In genomic region chr6:166664135-166664534, GRCh38 we compare ENCODE assay signal across 22 cellular contexts. TPM values are rescaled to one million over a fixed set of nuclear protein-coding genes. Genes with fewer than 3 reads are reported as not detected.
A peak's percentile ranks its signal among the peaks of the same experiment; 100 is the strongest.
DNase-seq lines count a peak whose midpoint lies in the region; ATAC-seq lines count a peak whose summit lies in the region.
"Had no signal": no experiment of that assay in that cellular context is flagged by ENCODE, and none has a peak within 500 bp of the region (broad histone marks: within the 10 kb centered on the region; RNA-seq: fewer than 3 reads in every experiment).

No MANE protein-coding gene starts in this region.

- no peak for ATAC-seq in HG03354 (IDR thresholded peaks at IDR 0.05; ENCODE audit: poor library complexity, severe bottlenecking, unreplicated experiment)
- ATAC-seq: activated CD8-positive, alpha-beta memory T cell treated with anti-CD3 and anti-CD28 coated beads, Interleukin-2, amount 10 ng/mL, durations not matched to agents 7 days and 5 days; body of pancreas; CD8-positive, alpha-beta T cell; sciatic nerve; stimulated activated memory B cell treated with anti-CD40 and anti-IgM and Interleukin-4, amounts not matched to agents 10 μg/mL and 1 μg/mL and 100 μg/mL, for 72 hours had no signal

- DNase-seq in DMS153 (lab: John Stamatoyannopoulos, UW) (peak; percentile 15), DMS153 treated with DMSO at 0.1 percent for 48 hours (lab: John Stamatoyannopoulos, UW; ENCODE audit: unreplicated experiment) (no peak), HCEC 1CT (peak; percentile 12), fibroblast of peridontal ligament (ENCODE audit: extremely low read depth) (peak; percentile 3), pulmonary artery endothelial cell (ENCODE audit: low read depth, low spot score) (peak; percentile 46), GF-D8 (lab: John Stamatoyannopoulos, UW) (no peak)
- no peak for DNase-seq in activated effector memory CD4-positive, alpha-beta T cell treated with Interleukin-2 at 50 U/mL for 16 hours
- DNase-seq: activated CD4-positive, alpha-beta T cell treated with anti-CD3 and anti-CD28 coated beads, Interleukin-2, amount 10 ng/mL, durations not matched to agents 7 days and 5 days; activated CD8-positive, alpha-beta memory T cell treated with anti-CD3 and anti-CD28 coated beads, Interleukin-2, amount 10 ng/mL, durations not matched to agents 7 days and 5 days; activated naive CD4-positive, alpha-beta T cell; activated T-cell treated with anti-CD3 and anti-CD28 coated beads, Interleukin-2, amount 50 U/mL, for 48 hours; body of pancreas; CD8-positive, alpha-beta T cell; glutamatergic neuron; islet precursor cell; NCI-H1694 treated with DMSO at 0.1 percent for 48 hours; NCI-H2171 treated with DMSO at 0.1 percent for 48 hours; NCI-H526; stimulated activated CD4-positive, alpha-beta T cell treated with anti-CD3 and anti-CD28 coated beads, Interleukin-4, amount 100 ng/mL, for 4 hours had no signal

RNA-seq across cellular contexts. Expression of gene RPS6KA2, which starts 37.1 kb away (rescaled TPM):
- total RNA-seq in pulmonary artery endothelial cell: 120 and 124 TPM in 2 replicates

Comparison
In these comparisons a context has a peak if more than half of its experiments do, and no peak if none do; other contexts are left out.
1. DNase-seq: peak in DMS153 (single experiment), HCEC 1CT (single experiment), fibroblast of peridontal ligament (single experiment) and pulmonary artery endothelial cell (single experiment); none in DMS153 treated with DMSO at 0.1 percent for 48 hours (single experiment), activated effector memory CD4-positive, alpha-beta T cell treated with Interleukin-2 at 50 U/mL for 16 hours (single experiment) and GF-D8 (single experiment).